Comparison of ENCODE assay signal across 3 cellular contexts in genomic region chr14:91354979-91355685, GRCh38.
TF ChIP-seq lines count a peak whose summit lies in the region.

No MANE protein-coding gene starts in this region.

TF ChIP-seq in HCT116, 20 proteins besides CTCF, POLR2A, EP300 and RAD21:
- TF ChIP-seq YY1 (IDR thresholded peaks at IDR 0.05; ENCODE audit: extremely low read depth, insufficient replicate concordance, low read depth, low read length) (no peak), SP1 (IDR thresholded peaks at IDR 0.05; ENCODE audit: low read depth) (no peak), FOSL1 (IDR thresholded peaks at IDR 0.05; ENCODE audit: low read depth) (no peak), SRF (IDR thresholded peaks at IDR 0.05; ENCODE audit: low read depth) (no peak), ATF3 (IDR thresholded peaks at IDR 0.05) (no peak), EZH2phosphoT487 (IDR thresholded peaks at IDR 0.05; ENCODE audit: borderline replicate concordance) (no peak)

TF ChIP-seq in SK-N-SH, 30 proteins besides CTCF, POLR2A, EP300 and RAD21:
- TF ChIP-seq, protein P1, sequence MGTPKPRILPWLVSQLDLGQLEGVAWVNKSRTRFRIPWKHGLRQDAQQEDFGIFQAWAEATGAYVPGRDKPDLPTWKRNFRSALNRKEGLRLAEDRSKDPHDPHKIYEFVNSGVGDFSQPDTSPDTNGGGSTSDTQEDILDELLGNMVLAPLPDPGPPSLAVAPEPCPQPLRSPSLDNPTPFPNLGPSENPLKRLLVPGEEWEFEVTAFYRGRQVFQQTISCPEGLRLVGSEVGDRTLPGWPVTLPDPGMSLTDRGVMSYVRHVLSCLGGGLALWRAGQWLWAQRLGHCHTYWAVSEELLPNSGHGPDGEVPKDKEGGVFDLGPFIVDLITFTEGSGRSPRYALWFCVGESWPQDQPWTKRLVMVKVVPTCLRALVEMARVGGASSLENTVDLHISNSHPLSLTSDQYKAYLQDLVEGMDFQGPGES (IDR thresholded peaks at IDR 0.05; ENCODE audit: low read depth, low read length), result no peak
- TF ChIP-seq, protein P2, sequence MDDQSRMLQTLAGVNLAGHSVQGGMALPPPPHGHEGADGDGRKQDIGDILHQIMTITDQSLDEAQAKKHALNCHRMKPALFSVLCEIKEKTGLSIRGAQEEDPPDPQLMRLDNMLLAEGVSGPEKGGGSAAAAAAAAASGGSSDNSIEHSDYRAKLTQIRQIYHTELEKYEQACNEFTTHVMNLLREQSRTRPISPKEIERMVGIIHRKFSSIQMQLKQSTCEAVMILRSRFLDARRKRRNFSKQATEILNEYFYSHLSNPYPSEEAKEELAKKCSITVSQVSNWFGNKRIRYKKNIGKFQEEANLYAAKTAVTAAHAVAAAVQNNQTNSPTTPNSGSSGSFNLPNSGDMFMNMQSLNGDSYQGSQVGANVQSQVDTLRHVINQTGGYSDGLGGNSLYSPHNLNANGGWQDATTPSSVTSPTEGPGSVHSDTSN (IDR thresholded peaks at IDR 0.05), result no peak
- TF ChIP-seq SMC3 (IDR thresholded peaks at IDR 0.05; ENCODE audit: low read depth, low read length) (no peak), ELF1 (IDR thresholded peaks at IDR 0.05) (no peak), EZH2phosphoT487 (IDR thresholded peaks at IDR 0.05; ENCODE audit: borderline replicate concordance, low read depth) (no peak), NFIC (IDR thresholded peaks at IDR 0.05; ENCODE audit: borderline replicate concordance) (no peak), TEAD4 (IDR thresholded peaks at IDR 0.05; ENCODE audit: borderline replicate concordance, insufficient read depth) (no peak), RFX5 (IDR thresholded peaks at IDR 0.05; ENCODE audit: low read length) (no peak), GATA2 (CRISPR knock-in tag; IDR thresholded peaks at IDR 0.05) (no peak)

TF ChIP-seq in H1, 55 proteins besides CTCF, POLR2A, EP300 and RAD21:
- TF ChIP-seq YY1 (IDR thresholded peaks at IDR 0.05; ENCODE audit: low read depth, low read length) (0 out of 2 replicates have a peak, but pooled peaks have one; percentile 41), CEBPB (IDR thresholded peaks at IDR 0.05; ENCODE audit: low read depth, low read length) (no peak), GABPA (IDR thresholded peaks at IDR 0.05; ENCODE audit: borderline replicate concordance, insufficient read depth, low read length) (no peak), SIN3A (conservative IDR thresholded peaks at IDR 0.05 in 1 of 2, IDR thresholded peaks at IDR 0.05 in 1 of 2; ENCODE audit: low read depth in 1 of 2, low read length in 2 of 2) (peak in 1 of 2 experiments; percentile 66; a peak in 1 of 4 replicates)
- TF ChIP-seq, protein P3, sequence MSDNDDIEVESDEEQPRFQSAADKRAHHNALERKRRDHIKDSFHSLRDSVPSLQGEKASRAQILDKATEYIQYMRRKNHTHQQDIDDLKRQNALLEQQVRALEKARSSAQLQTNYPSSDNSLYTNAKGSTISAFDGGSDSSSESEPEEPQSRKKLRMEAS (IDR thresholded peaks at IDR 0.05), result peak; percentile 47
TF ChIP-seq in H1: peak in this region for 3.
